32 cellular contexts compared by ENCODE assay signal in the genomic region with DNA sequence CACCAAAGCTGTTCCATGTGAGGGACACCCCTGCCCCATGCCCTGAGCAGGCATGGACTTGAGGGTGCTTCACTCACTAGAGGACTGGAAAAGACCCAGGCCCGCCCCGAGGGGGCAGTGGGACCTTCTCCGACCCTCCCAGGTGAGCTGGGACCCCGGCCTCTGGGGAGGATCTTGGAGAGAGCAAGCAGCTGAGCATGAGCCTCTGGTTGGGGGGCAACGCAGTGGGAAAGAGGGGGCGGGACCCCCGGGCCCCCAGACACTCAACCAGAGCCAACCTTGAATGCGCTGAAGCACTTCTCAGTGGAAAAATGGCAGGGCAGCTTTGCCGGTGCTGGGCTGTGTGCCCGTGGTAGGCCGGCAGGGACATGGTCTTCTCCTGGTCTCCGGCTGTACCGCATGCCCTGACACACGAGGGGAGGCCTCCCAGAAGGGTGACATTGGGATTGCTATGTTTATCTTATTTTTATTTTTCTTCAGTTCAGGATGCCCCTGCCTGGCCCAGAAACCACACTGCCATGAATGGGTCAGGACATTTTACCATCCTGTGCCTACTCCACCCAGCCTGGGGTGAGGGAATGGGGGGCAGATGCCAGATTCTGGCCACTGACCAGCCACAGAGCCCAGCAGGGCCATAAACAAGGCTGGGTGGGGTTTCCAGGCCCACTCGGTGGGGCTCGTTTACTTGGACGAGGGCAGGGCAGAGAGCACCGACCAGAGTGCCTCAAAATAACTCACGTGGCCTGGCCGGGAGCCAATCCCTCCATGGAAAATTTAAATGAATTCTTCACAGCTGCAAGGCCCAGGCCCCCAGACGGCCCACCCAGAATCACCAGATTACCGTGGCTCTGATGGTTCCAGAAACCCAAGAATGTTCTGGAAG. TPM values are rescaled to one million over a fixed set of nuclear protein-coding genes. Genes with fewer than 3 reads are reported as not detected.
DNase-seq lines count a peak whose midpoint lies in the region; ATAC-seq, FAIRE-seq and TF ChIP-seq lines count a peak whose summit lies in the region.
"Had no signal": no experiment of that assay in that cellular context is flagged by ENCODE, and none has a peak within 500 bp of the region (broad histone marks: within the 10 kb centered on the region; RNA-seq: fewer than 3 reads in every experiment).

No MANE protein-coding gene starts in this region.

- H3K27me3 ChIP-seq in SJCRH30 (no peaks in the 10 kb centered on the region), neural progenitor cell (no peaks in the 10 kb centered on the region)

- H3K4me1 ChIP-seq in SJCRH30: peaks cover 25% of the 10 kb centered on the region
- H3K4me1 ChIP-seq in neural progenitor cell: peaks cover 6% of the 10 kb centered on the region
- H3K4me1 ChIP-seq: A549, Caco-2, HAP-1 had no signal

- H3F3A ChIP-seq in neural progenitor cell (ENCODE audit: low read depth): no peaks in the 10 kb centered on the region

- H3K9me3 ChIP-seq in SJCRH30 (replicated peaks) (no peaks in the 10 kb centered on the region), neural progenitor cell (ENCODE audit: low read depth) (no peaks in the 10 kb centered on the region)
- H3K9me3 ChIP-seq: A549, Caco-2, HAP-1, SK-N-SH had no signal

- H3K4me3 ChIP-seq in SJCRH30 (no peak overlapping the region), neural progenitor cell (no peak overlapping the region)
- H3K4me3 ChIP-seq: A549, GM12878, HAP-1 had no signal

- H3K9ac ChIP-seq in neural progenitor cell: no peak overlapping the region
- H3K9ac ChIP-seq: SK-N-SH had no signal

- H3K4me2 ChIP-seq in neural progenitor cell: no peak overlapping the region
- H3K4me2 ChIP-seq: A549, SK-N-SH had no signal

- H3K36me3 ChIP-seq in SJCRH30: no peaks in the 10 kb centered on the region
- H3K36me3 ChIP-seq in neural progenitor cell: no peaks in the 10 kb centered on the region
- H3K36me3 ChIP-seq: HAP-1 had no signal

- FAIRE-seq in RCC 7860 (lab: Jason Lieb, UNC): no peak
- FAIRE-seq: A549, GM12878 had no signal

- no peak overlapping the region; the same call in 1 of the 2 replicates for H3K27ac ChIP-seq in SJCRH30
- no peak overlapping the region for H3K27ac ChIP-seq in neural progenitor cell
- H3K27ac ChIP-seq: A549, C4-2B, HL-60 had no signal

- DNase-seq in SJCRH30: peak; percentile 47 to 56
- DNase-seq in islet precursor cell: peak; percentile 50
- no peak for DNase-seq in neural progenitor cell (ENCODE audit: low spot score)
- no peak for DNase-seq in stimulated activated naive B cell treated with anti-CD40 and anti-IgM and Interleukin-4, amounts not matched to agents 10 μg/mL and 1 μg/mL and 100 μg/mL, for 72 hours
- no peak for DNase-seq in T-helper 1 cell
- DNase-seq in RCC 7860 (ENCODE audit: low spot score): no peak
- no peak for DNase-seq in type B pancreatic cell (ENCODE audit: extremely low spot score, unreplicated experiment)
- DNase-seq: AML-193; Caco-2; CD8-positive, alpha-beta T cell; DMS 273 treated with DMSO at 0.1 percent for 48 hours; EL; GDM1; GOT3; HFFc6; Karpas-422; NCI-H1092; NCI-H1417 treated with DMSO at 0.1 percent for 48 hours; NCI-H1694 treated with DMSO at 0.1 percent for 48 hours; NCI-H2081; NCI-H226; NCI-H510A; NCI-H69; SIG-M5; SK-N-SH had no signal

- H3K4me1 Mint-ChIP-seq in neural progenitor cell: peaks cover 24% of the 10 kb centered on the region
- H3K4me1 Mint-ChIP-seq in stimulated activated naive B cell treated with anti-CD40 and anti-IgM and Interleukin-4, amounts not matched to agents 10 μg/mL and 1 μg/mL and 100 μg/mL, for 72 hours: peaks cover 22 to 52% of the 10 kb centered on the region in 2 donors
- H3K4me1 Mint-ChIP-seq in type B pancreatic cell (ENCODE audit: unreplicated experiment): peaks cover 4% of the 10 kb centered on the region

- no peak for ATAC-seq in stimulated activated naive B cell treated with anti-CD40 and anti-IgM and Interleukin-4, amounts not matched to agents 10 μg/mL and 1 μg/mL and 100 μg/mL, for 72 hours (replicated peaks)
- ATAC-seq: A549; CD8-positive, alpha-beta T cell; Panc1 had no signal

- H3K4me3 Mint-ChIP-seq in neural progenitor cell (no peak overlapping the region), type B pancreatic cell (no peak overlapping the region)
- no peak overlapping the region for H3K4me3 Mint-ChIP-seq in stimulated activated naive B cell treated with anti-CD40 and anti-IgM and Interleukin-4, amounts not matched to agents 10 μg/mL and 1 μg/mL and 100 μg/mL, for 72 hours
- H3K4me3 Mint-ChIP-seq: CD8-positive, alpha-beta T cell; HFFc6 had no signal

- H3K79me2 ChIP-seq in neural progenitor cell (ENCODE audit: low read depth): no peaks in the 10 kb centered on the region

- peak overlapping the region; percentile 30 for H2AFZ ChIP-seq in neural progenitor cell (replicated peaks)

- H3K27me3 Mint-ChIP-seq in neural progenitor cell (ENCODE audit: insufficient read depth, low read depth) (peaks cover 14% of the 10 kb centered on the region), type B pancreatic cell (no peaks in the 10 kb centered on the region)
- H3K27me3 Mint-ChIP-seq in stimulated activated naive B cell treated with anti-CD40 and anti-IgM and Interleukin-4, amounts not matched to agents 10 μg/mL and 1 μg/mL and 100 μg/mL, for 72 hours: no peaks in the 10 kb centered on the region

- H3K36me3 Mint-ChIP-seq in neural progenitor cell (no peaks in the 10 kb centered on the region), type B pancreatic cell (no peaks in the 10 kb centered on the region)
- peaks cover 0 to 1% of the 10 kb centered on the region in 2 donors for H3K36me3 Mint-ChIP-seq in stimulated activated naive B cell treated with anti-CD40 and anti-IgM and Interleukin-4, amounts not matched to agents 10 μg/mL and 1 μg/mL and 100 μg/mL, for 72 hours
- H3K36me3 Mint-ChIP-seq: CD8-positive, alpha-beta T cell had no signal

- H4K20me1 ChIP-seq in neural progenitor cell (ENCODE audit: low read depth): no peaks in the 10 kb centered on the region

- TF ChIP-seq CTCF in neural progenitor cell (IDR thresholded peaks at IDR 0.05) (no peak), type B pancreatic cell (conservative IDR thresholded peaks at IDR 0.05) (no peak)

- H3K27ac Mint-ChIP-seq in neural progenitor cell (no peak overlapping the region), type B pancreatic cell (no peak overlapping the region)
- H3K27ac Mint-ChIP-seq in stimulated activated naive B cell treated with anti-CD40 and anti-IgM and Interleukin-4, amounts not matched to agents 10 μg/mL and 1 μg/mL and 100 μg/mL, for 72 hours: peak overlapping the region; percentile 75
- H3K27ac Mint-ChIP-seq: CD8-positive, alpha-beta T cell; HFFc6 had no signal

- H3K9me3 Mint-ChIP-seq in neural progenitor cell (no peaks in the 10 kb centered on the region), type B pancreatic cell (no peaks in the 10 kb centered on the region)
- H3K9me3 Mint-ChIP-seq in stimulated activated naive B cell treated with anti-CD40 and anti-IgM and Interleukin-4, amounts not matched to agents 10 μg/mL and 1 μg/mL and 100 μg/mL, for 72 hours: no peaks in the 10 kb centered on the region
- H3K9me3 Mint-ChIP-seq: CD8-positive, alpha-beta T cell; HFFc6 had no signal

RNA-seq across cellular contexts. Expression of gene LAPTM5, which starts 17.2 kb away (rescaled TPM):
- 31.5 and 34.9 TPM in 2 replicates for total RNA-seq in SJCRH30 (2014; rRNA removed; shearing (Covaris generic))
- total RNA-seq in neural progenitor cell (ENCODE audit: low replicate concordance) (not detected in 2 replicates), type B pancreatic cell (ENCODE audit: low replicate concordance) (0.24 and 0.29 TPM in 2 replicates)
- total RNA-seq: Caco-2 had no signal

RNA-seq across cellular contexts. Expression of gene MATN1, which starts 51.4 kb away (rescaled TPM):
- total RNA-seq in SJCRH30 (2014; rRNA removed; shearing (Covaris generic)): 0.47 and 0.89 TPM in 2 replicates
- 0.09 TPM in 1 of 2 replicates, not detected in the other for total RNA-seq in neural progenitor cell (ENCODE audit: low replicate concordance)
- 0.24 and 0.40 TPM in 2 replicates for total RNA-seq in type B pancreatic cell (ENCODE audit: low replicate concordance)
- total RNA-seq: Caco-2, HT-29 had no signal

Comparison
In these comparisons a context has a peak if more than half of its experiments do, and no peak if none do; other contexts are left out.
1. DNase-seq: peak in SJCRH30 (2 of 2) and islet precursor cell (single experiment); none in neural progenitor cell (single experiment), stimulated activated naive B cell treated with anti-CD40 and anti-IgM and Interleukin-4, amounts not matched to agents 10 μg/mL and 1 μg/mL and 100 μg/mL, for 72 hours (single experiment), T-helper 1 cell (0 of 5), RCC 7860 (single experiment) and type B pancreatic cell (single experiment).
2. RNA of gene LAPTM5, which starts 17.2 kb away (total RNA-seq): 31.5 to 34.9 TPM in SJCRH30; 0.24 to 0.29 TPM in type B pancreatic cell and not detected in neural progenitor cell; every median in the first group is over 10 times any median in the second.